35 cellular contexts compared by ENCODE assay signal in genomic region chr2:12469053-12469625, GRCh38.
A peak's percentile ranks its signal among the peaks of the same experiment; 100 is the strongest.
DNase-seq lines count a peak whose midpoint lies in the region; ATAC-seq and TF ChIP-seq lines count a peak whose summit lies in the region.
"Had no signal": no experiment of that assay in that cellular context is flagged by ENCODE, and none has a peak within 500 bp of the region (broad histone marks: within the 10 kb centered on the region; RNA-seq: fewer than 3 reads in every experiment).

No MANE protein-coding gene starts in this region.

- H3K4me1 ChIP-seq in Peyer's patch: no peaks in the 10 kb centered on the region
- H3K4me1 ChIP-seq: BLaER1, breast epithelium, colonic mucosa, HAP-1, prostate gland had no signal

- no peaks in the 10 kb centered on the region for H3K27me3 ChIP-seq in Peyer's patch
- H3K27me3 ChIP-seq: BLaER1, breast epithelium, colonic mucosa, neutrophil, tibial nerve had no signal

- ATAC-seq in GM18511 (IDR thresholded peaks at IDR 0.05; ENCODE audit: unreplicated experiment): no peak
- ATAC-seq: PC-3; stimulated activated naive CD8-positive, alpha-beta T cell treated with anti-CD3 and anti-CD28 coated beads, Interleukin-15, amount 100 ng/mL, for 72 hours had no signal

- peak overlapping the region in 1 of 4 donors; percentile 15 for H3K27ac ChIP-seq in Peyer's patch
- H3K27ac ChIP-seq: BLaER1, breast epithelium, colonic mucosa, neutrophil, prostate gland had no signal

- H3K9me3 ChIP-seq in Peyer's patch: no peaks in the 10 kb centered on the region
- H3K9me3 ChIP-seq: breast epithelium, colonic mucosa, HAP-1, neutrophil, prostate gland, tibial nerve had no signal

- H3K4me3 ChIP-seq in choroid plexus epithelial cell (ENCODE audit: low read depth, low read length) (no peak overlapping the region), skeletal muscle cell (ENCODE audit: low read depth, low read length) (no peak overlapping the region), Peyer's patch (no peak overlapping the region)
- H3K4me3 ChIP-seq: BLaER1, breast epithelium, colonic mucosa, HAP-1, prostate gland, skin epidermis, tibial nerve had no signal

- no peak for TF ChIP-seq CTCF in choroid plexus epithelial cell (conservative IDR thresholded peaks at IDR 0.05; ENCODE audit: low read depth, low read length)
- no peak for TF ChIP-seq CTCF in Peyer's patch (IDR thresholded peaks at IDR 0.05)

- TF ChIP-seq POLR2A in Peyer's patch (IDR thresholded peaks at IDR 0.05): no peak

- no peaks in the 10 kb centered on the region for H3K36me3 ChIP-seq in Peyer's patch
- H3K36me3 ChIP-seq: BLaER1, breast epithelium, colonic mucosa, HAP-1, neutrophil, prostate gland, tibial nerve had no signal

- DNase-seq in EH (ENCODE audit: low read depth) (peak; percentile 44), choroid plexus epithelial cell (ENCODE audit: low read depth) (peak; percentile 34), hepatic stellate cell (ENCODE audit: low spot score) (peak; percentile 31), skeletal muscle cell (ENCODE audit: low read depth) (peak; percentile 65), Peyer's patch (no peak), NCI-H1694 (lab: John Stamatoyannopoulos, UW) (no peak)
- no peak for DNase-seq in effector CD8-positive, alpha-beta T cell (lab: John Stamatoyannopoulos, UW)
- DNase-seq: activated CD4-positive, alpha-beta T cell treated with anti-CD3 and anti-CD28 coated beads for 48 hours; activated CD8-positive, alpha-beta memory T cell treated with anti-CD3 and anti-CD28 coated beads for 24 hours; colonic mucosa; COR-L47; DMS53; effector memory CD4-positive, alpha-beta T cell; GF-D8; glutamatergic neuron; kidney glomerular epithelial cell; mammary epithelial cell; NCI-H1048; NCI-H187; NCI-H2171 treated with DMSO at 0.1 percent for 48 hours; NCI-H510A treated with DMSO at 0.1 percent for 48 hours; NK-92 treated with Interleukin-12 subunit alpha and Interleukin-12 subunit beta, amount 100 ng/mL, for 24 hours; PC-3; SHP77; stimulated activated CD4-positive, alpha-beta T cell treated with anti-CD3 and anti-CD28 coated beads, Interleukin-1b, Interleukin-23, amount 100 ng/mL, for 48 hours; stimulated activated CD8-positive, alpha-beta memory T cell treated with anti-CD3 and anti-CD28 coated beads, Interleukin-4, amount 100 ng/mL, for 48 hours; stimulated activated naive CD8-positive, alpha-beta T cell treated with anti-CD3 and anti-CD28 coated beads, Interleukin-15, amount 100 ng/mL, for 72 hours had no signal

Comparison
In these comparisons a context has a peak if more than half of its experiments do, and no peak if none do; other contexts are left out.
1. DNase-seq: peak in EH (single experiment), choroid plexus epithelial cell (single experiment), hepatic stellate cell (single experiment) and skeletal muscle cell (single experiment); none in effector CD8-positive, alpha-beta T cell (single experiment), Peyer's patch (0 of 3) and NCI-H1694 (single experiment).